In genomic region chr6:43950731-43951062, GRCh38 we compare ENCODE assay signal across 26 cellular contexts.
"Had no signal": no experiment of that assay in that cellular context is flagged by ENCODE, and none has a peak within 500 bp of the region (broad histone marks: within the 10 kb centered on the region; RNA-seq: fewer than 3 reads in every experiment).

No MANE protein-coding gene starts in this region.

- H3K36me3 ChIP-seq: esophagus squamous epithelium, right atrium auricular region, thoracic aorta, WERI-Rb-1 had no signal

- H3K79me2 ChIP-seq: parathyroid adenoma had no signal

- H3K4me3 ChIP-seq: esophagus squamous epithelium, right atrium auricular region, thoracic aorta had no signal

- H3K27ac ChIP-seq: epithelial cell of prostate, esophagus squamous epithelium, parathyroid adenoma, thoracic aorta, WERI-Rb-1 had no signal

- H3K27me3 Mint-ChIP-seq: activated CD4-positive, alpha-beta memory T cell treated with anti-CD3 and anti-CD28 coated beads for 36 hours; type B pancreatic cell had no signal

- H3K9ac ChIP-seq: parathyroid adenoma had no signal

- FAIRE-seq: bronchial epithelial cell had no signal

- H3K36me3 Mint-ChIP-seq: activated CD4-positive, alpha-beta memory T cell treated with anti-CD3 and anti-CD28 coated beads for 36 hours; activated naive CD4-positive, alpha-beta T cell treated with anti-CD3 and anti-CD28 coated beads, Interleukin-2, amount 50 U/mL, for 72 hours; naive thymus-derived CD4-positive, alpha-beta T cell; type B pancreatic cell had no signal

- H3K4me1 ChIP-seq: esophagus squamous epithelium, parathyroid adenoma had no signal

- DNase-seq: activated CD4-positive, alpha-beta T cell treated with anti-CD3 and anti-CD28 coated beads, Interleukin-2, amount 10 ng/mL, durations not matched to agents 24 days and 14 days; activated naive CD4-positive, alpha-beta T cell; activated T-cell treated with anti-CD3 and anti-CD28 coated beads for 4 hours; effector CD4-positive, alpha-beta T cell; esophagus squamous epithelium; foreskin melanocyte; mammary epithelial cell; midbrain; occipital lobe; stimulated activated CD4-positive, alpha-beta T cell treated with anti-CD3 and anti-CD28 coated beads, Interleukin-12 subunit alpha, Interleukin-12 subunit beta, amount 100 ng/mL, for 4 hours; stimulated activated CD4-positive, alpha-beta T cell treated with anti-CD3 and anti-CD28 coated beads, Interleukin-4, amount 100 ng/mL, for 1 hour; T-helper 9 cell had no signal

- H2AFZ ChIP-seq: parathyroid adenoma had no signal

- H3K27me3 ChIP-seq: right atrium auricular region had no signal

- H3K4me3 Mint-ChIP-seq: activated CD4-positive, alpha-beta memory T cell treated with anti-CD3 and anti-CD28 coated beads for 36 hours; activated CD4-positive, alpha-beta T cell treated with anti-CD3 and anti-CD28 coated beads, Interleukin-2, amount 10 ng/mL, durations not matched to agents 24 days and 14 days; activated T-cell treated with anti-CD3 and anti-CD28 coated beads, Interleukin-2, amount 50 U/mL, for 72 hours; central memory CD8-positive, alpha-beta T cell; naive thymus-derived CD4-positive, alpha-beta T cell; stimulated activated naive CD8-positive, alpha-beta T cell treated with anti-CD3 and anti-CD28 coated beads, Interleukin-15, Interleukin-2, amounts not matched to agents 100 ng/mL and 50 ng/mL, for 24 hours; T-helper 1 cell treated with Interleukin-12 subunit alpha and Interleukin-12 subunit beta and Interleukin-4 antibody, amounts not matched to agents 30 μg/mL and 1 μg/mL, for 36 hours; type B pancreatic cell had no signal

- H3K27ac Mint-ChIP-seq: activated CD4-positive, alpha-beta memory T cell treated with anti-CD3 and anti-CD28 coated beads for 36 hours; activated CD4-positive, alpha-beta T cell treated with anti-CD3 and anti-CD28 coated beads, Interleukin-2, amount 10 ng/mL, durations not matched to agents 24 days and 14 days; activated naive CD4-positive, alpha-beta T cell treated with anti-CD3 and anti-CD28 coated beads, Interleukin-2, amount 50 U/mL, for 72 hours; activated T-cell treated with anti-CD3 and anti-CD28 coated beads, Interleukin-2, amount 50 U/mL, for 72 hours; naive thymus-derived CD4-positive, alpha-beta T cell; stimulated activated naive CD8-positive, alpha-beta T cell treated with anti-CD3 and anti-CD28 coated beads, Interleukin-15, Interleukin-2, amounts not matched to agents 100 ng/mL and 50 ng/mL, for 24 hours; T-helper 1 cell treated with Interleukin-12 subunit alpha and Interleukin-12 subunit beta and Interleukin-4 antibody, amounts not matched to agents 30 μg/mL and 1 μg/mL, for 36 hours; type B pancreatic cell had no signal

- H3K9me3 ChIP-seq: right atrium auricular region had no signal

- H3K4me1 Mint-ChIP-seq: activated CD4-positive, alpha-beta T cell treated with anti-CD3 and anti-CD28 coated beads, Interleukin-2, amount 10 ng/mL, durations not matched to agents 24 days and 14 days; central memory CD8-positive, alpha-beta T cell had no signal
